Comparison of ENCODE assay signal across 3 cellular contexts in genomic region chr20:35186691-35187289, GRCh38. TPM values are rescaled to one million over a fixed set of nuclear protein-coding genes. Genes with fewer than 3 reads are reported as not detected.
"Had no signal": no experiment of that assay in that cellular context is flagged by ENCODE, and none has a peak within 500 bp of the region (broad histone marks: within the 10 kb centered on the region; RNA-seq: fewer than 3 reads in every experiment).

No MANE protein-coding gene starts in this region.

RNA-seq across cellular contexts. Expression of gene PROCR, which starts 14.9 kb away (rescaled TPM):
- total RNA-seq: OCI-LY7 had no signal

RNA-seq across cellular contexts. Expression of gene MMP24, which starts 39.7 kb away (rescaled TPM):
- total RNA-seq: MCF 10A, OCI-LY7, SJCRH30 had no signal
